26 cellular contexts compared by ENCODE assay signal in genomic region chr11:95087171-95087570, GRCh38. TPM values are rescaled to one million over a fixed set of nuclear protein-coding genes. Genes with fewer than 3 reads are reported as not detected.
DNase-seq lines count a peak whose midpoint lies in the region; ATAC-seq and TF ChIP-seq lines count a peak whose summit lies in the region.
"Had no signal": no experiment of that assay in that cellular context is flagged by ENCODE, and none has a peak within 500 bp of the region (broad histone marks: within the 10 kb centered on the region; RNA-seq: fewer than 3 reads in every experiment).

No MANE protein-coding gene starts in this region.

- H3K27ac ChIP-seq in CD4-positive, CD25-positive, alpha-beta regulatory T cell (ENCODE audit: insufficient read depth, low read length, poor library complexity, severe bottlenecking): no peak overlapping the region
- H3K27ac ChIP-seq in VCaP: peak overlapping the region; percentile 83
- H3K27ac ChIP-seq: HL-60 had no signal

- H3K9me3 Mint-ChIP-seq in activated naive CD4-positive, alpha-beta T cell treated with anti-CD3 and anti-CD28 coated beads, Interleukin-2, amount 50 U/mL, for 24 hours: no peaks in the 10 kb centered on the region
- no peaks in the 10 kb centered on the region for H3K9me3 Mint-ChIP-seq in CD4-positive, CD25-positive, alpha-beta regulatory T cell
- no peaks in the 10 kb centered on the region for H3K9me3 Mint-ChIP-seq in neural crest cell
- peaks cover 3% of the 10 kb centered on the region for H3K9me3 Mint-ChIP-seq in natural killer cell treated with Interleukin-12 subunit alpha and Interleukin-12 subunit beta and Interleukin-15 and Interleukin-18, amount 100 ng/mL, for 72 hours
- H3K9me3 Mint-ChIP-seq: CD8-positive, alpha-beta T cell; HFFc6 had no signal

- no peaks in the 10 kb centered on the region for H3K27me3 ChIP-seq in CD4-positive, CD25-positive, alpha-beta regulatory T cell (ENCODE audit: control insufficient read depth, insufficient read depth, low read length)

- no peaks in the 10 kb centered on the region for H3K9me3 ChIP-seq in CD4-positive, CD25-positive, alpha-beta regulatory T cell (ENCODE audit: control insufficient read depth in 2 of 2, low read length in 2 of 2)

- no peak for TF ChIP-seq CTCF in VCaP (conservative IDR thresholded peaks at IDR 0.05)
- TF ChIP-seq CTCF in neural crest cell (conservative IDR thresholded peaks at IDR 0.05): no peak

- peak overlapping the region; percentile 60 for H3K27ac Mint-ChIP-seq in activated naive CD4-positive, alpha-beta T cell treated with anti-CD3 and anti-CD28 coated beads, Interleukin-2, amount 50 U/mL, for 24 hours
- H3K27ac Mint-ChIP-seq in CD4-positive, CD25-positive, alpha-beta regulatory T cell: peak overlapping the region in 1 of 3 donors; percentile 66
- no peak overlapping the region for H3K27ac Mint-ChIP-seq in neural crest cell (ENCODE audit: unreplicated experiment)
- no peak overlapping the region for H3K27ac Mint-ChIP-seq in natural killer cell treated with Interleukin-12 subunit alpha and Interleukin-12 subunit beta and Interleukin-15 and Interleukin-18, amount 100 ng/mL, for 72 hours
- H3K27ac Mint-ChIP-seq: CD8-positive, alpha-beta T cell; HFFc6 had no signal

- H3K36me3 Mint-ChIP-seq in activated naive CD4-positive, alpha-beta T cell treated with anti-CD3 and anti-CD28 coated beads, Interleukin-2, amount 50 U/mL, for 24 hours: no peaks in the 10 kb centered on the region
- no peaks in the 10 kb centered on the region for H3K36me3 Mint-ChIP-seq in CD4-positive, CD25-positive, alpha-beta regulatory T cell
- no peaks in the 10 kb centered on the region for H3K36me3 Mint-ChIP-seq in neural crest cell (ENCODE audit: low read depth)
- H3K36me3 Mint-ChIP-seq in natural killer cell treated with Interleukin-12 subunit alpha and Interleukin-12 subunit beta and Interleukin-15 and Interleukin-18, amount 100 ng/mL, for 72 hours: no peaks in the 10 kb centered on the region
- H3K36me3 Mint-ChIP-seq: CD8-positive, alpha-beta T cell had no signal

- H3K4me3 Mint-ChIP-seq in activated naive CD4-positive, alpha-beta T cell treated with anti-CD3 and anti-CD28 coated beads, Interleukin-2, amount 50 U/mL, for 24 hours: no peak overlapping the region
- peak overlapping the region in 3 of 4 donors; percentile 26 to 69 (median 66) for H3K4me3 Mint-ChIP-seq in CD4-positive, CD25-positive, alpha-beta regulatory T cell
- H3K4me3 Mint-ChIP-seq in neural crest cell: peak overlapping the region; percentile 49
- no peak overlapping the region for H3K4me3 Mint-ChIP-seq in natural killer cell treated with Interleukin-12 subunit alpha and Interleukin-12 subunit beta and Interleukin-15 and Interleukin-18, amount 100 ng/mL, for 72 hours
- H3K4me3 Mint-ChIP-seq: CD8-positive, alpha-beta T cell; HFFc6 had no signal

- H3K27me3 Mint-ChIP-seq in activated naive CD4-positive, alpha-beta T cell treated with anti-CD3 and anti-CD28 coated beads, Interleukin-2, amount 50 U/mL, for 24 hours: no peaks in the 10 kb centered on the region
- H3K27me3 Mint-ChIP-seq in CD4-positive, CD25-positive, alpha-beta regulatory T cell: peaks cover 4% of the 10 kb centered on the region
- no peaks in the 10 kb centered on the region for H3K27me3 Mint-ChIP-seq in neural crest cell (ENCODE audit: low read depth)
- peaks cover 0 to 5% of the 10 kb centered on the region in 2 donors for H3K27me3 Mint-ChIP-seq in natural killer cell treated with Interleukin-12 subunit alpha and Interleukin-12 subunit beta and Interleukin-15 and Interleukin-18, amount 100 ng/mL, for 72 hours

- H3K36me3 ChIP-seq in CD4-positive, CD25-positive, alpha-beta regulatory T cell (ENCODE audit: control insufficient read depth, insufficient read depth, low read length): no peaks in the 10 kb centered on the region

- DNase-seq in activated naive CD4-positive, alpha-beta T cell treated with anti-CD3 and anti-CD28 coated beads, Interleukin-2, amount 50 U/mL, for 16 hours: no peak
- DNase-seq in CD4-positive, CD25-positive, alpha-beta regulatory T cell: no peak
- no peak for DNase-seq in neural crest cell (ENCODE audit: low read depth, low spot score)
- DNase-seq in GF-D8 (lab: John Stamatoyannopoulos, UW): no peak
- DNase-seq in natural killer cell treated with Interleukin-12 subunit alpha and Interleukin-12 subunit beta and Interleukin-15 and Interleukin-18, amount 100 ng/mL, for 72 hours (ENCODE audit: low spot score): no peak
- no peak for DNase-seq in retina
- DNase-seq: 8988T; C1 segment of cervical spinal cord; CD8-positive, alpha-beta T cell; COR-L47; DMS 273 treated with DMSO at 0.1 percent for 48 hours; DMS53; DND-41; EL; GOT3; H7; HFFc6; IMR-90 had no signal

- ATAC-seq in CD4-positive, CD25-positive, alpha-beta regulatory T cell (ENCODE audit: low read depth in 2 of 2): no peak
- ATAC-seq in natural killer cell treated with Interleukin-12 subunit alpha and Interleukin-12 subunit beta and Interleukin-15 and Interleukin-18, amount 100 ng/mL, for 72 hours: no peak
- ATAC-seq: CD8-positive, alpha-beta T cell; HCT116; K562 had no signal

- no peak overlapping the region for H3K4me3 ChIP-seq in CD4-positive, CD25-positive, alpha-beta regulatory T cell (ENCODE audit: low read depth, low read length)
- H3K4me3 ChIP-seq: K562 had no signal

- H3K4me1 ChIP-seq in CD4-positive, CD25-positive, alpha-beta regulatory T cell (ENCODE audit: control insufficient read depth, insufficient read depth, low read length, poor library complexity, severe bottlenecking): peaks cover 24% of the 10 kb centered on the region

- peaks cover 64% of the 10 kb centered on the region for H3K4me1 Mint-ChIP-seq in activated naive CD4-positive, alpha-beta T cell treated with anti-CD3 and anti-CD28 coated beads, Interleukin-2, amount 50 U/mL, for 24 hours
- H3K4me1 Mint-ChIP-seq in CD4-positive, CD25-positive, alpha-beta regulatory T cell: peaks cover 11 to 35% (median 30%) of the 10 kb centered on the region in 4 donors
- H3K4me1 Mint-ChIP-seq in neural crest cell: peaks cover 39% of the 10 kb centered on the region
- peaks cover 34 to 40% of the 10 kb centered on the region in 2 donors for H3K4me1 Mint-ChIP-seq in natural killer cell treated with Interleukin-12 subunit alpha and Interleukin-12 subunit beta and Interleukin-15 and Interleukin-18, amount 100 ng/mL, for 72 hours (ENCODE audit: low read depth in 2 of 2)

RNA-seq across cellular contexts. Expression of gene ENDOD1, which starts 2.5 kb away (rescaled TPM):
- total RNA-seq in CD4-positive, CD25-positive, alpha-beta regulatory T cell: 11.0 TPM
- 10 to 100 TPM in 2 of 4 donors, 1 to 10 TPM in 2; 9.1 to 14.6 (median 11.0) TPM for polyA plus RNA-seq in CD4-positive, CD25-positive, alpha-beta regulatory T cell
- total RNA-seq in neural crest cell: 12.3 and 12.5 TPM in 2 replicates
- total RNA-seq in natural killer cell treated with Interleukin-12 subunit alpha and Interleukin-12 subunit beta and Interleukin-15 and Interleukin-18, amount 100 ng/mL, for 72 hours: 1 to 10 TPM; 8.4 to 9.3 TPM

RNA-seq across cellular contexts. Expression of gene SRSF8, which starts 20.5 kb away (rescaled TPM):
- total RNA-seq in CD4-positive, CD25-positive, alpha-beta regulatory T cell: 57.4 TPM
- polyA plus RNA-seq in CD4-positive, CD25-positive, alpha-beta regulatory T cell: 100 to 1,000 TPM; 119 to 145 (median 134) TPM
- 32.5 and 40.4 TPM in 2 replicates for total RNA-seq in neural crest cell
- 10 to 100 TPM; 29.4 to 44.3 TPM for total RNA-seq in natural killer cell treated with Interleukin-12 subunit alpha and Interleukin-12 subunit beta and Interleukin-15 and Interleukin-18, amount 100 ng/mL, for 72 hours

RNA-seq across cellular contexts. Expression of gene KDM4F, which starts 37.9 kb away (rescaled TPM):
- not detected for total RNA-seq in CD4-positive, CD25-positive, alpha-beta regulatory T cell
- polyA plus RNA-seq in CD4-positive, CD25-positive, alpha-beta regulatory T cell: not detected
- total RNA-seq in neural crest cell: not detected in 2 replicates
- total RNA-seq in natural killer cell treated with Interleukin-12 subunit alpha and Interleukin-12 subunit beta and Interleukin-15 and Interleukin-18, amount 100 ng/mL, for 72 hours: not detected
- total RNA-seq: A673; CD8-positive, alpha-beta T cell; G401; H7; HFFc6; IMR-90; K562 had no signal
- polyA plus RNA-seq: AG04450, IMR-90, K562 had no signal

Comparison
In these comparisons a context has a peak if more than half of its experiments do, and no peak if none do; other contexts are left out.
1. H3K4me3 Mint-ChIP-seq: peak in CD4-positive, CD25-positive, alpha-beta regulatory T cell (3 of 4) and neural crest cell (single experiment); none in activated naive CD4-positive, alpha-beta T cell treated with anti-CD3 and anti-CD28 coated beads, Interleukin-2, amount 50 U/mL, for 24 hours (single experiment) and natural killer cell treated with Interleukin-12 subunit alpha and Interleukin-12 subunit beta and Interleukin-15 and Interleukin-18, amount 100 ng/mL, for 72 hours (single experiment).